In genomic region chr2:1162768-1163584, GRCh38 we compare ENCODE assay signal across 9 cellular contexts.
DNase-seq lines count a peak whose midpoint lies in the region; ATAC-seq and TF ChIP-seq lines count a peak whose summit lies in the region.
"Had no signal": no experiment of that assay in that cellular context is flagged by ENCODE, and none has a peak within 500 bp of the region (broad histone marks: within the 10 kb centered on the region; RNA-seq: fewer than 3 reads in every experiment).

No MANE protein-coding gene starts in this region.

- H3K4me1 Mint-ChIP-seq in HFFc6 (ENCODE audit: low read depth) = peaks cover 11% of the 10 kb centered on the region; the same call in 1 of the 2 replicates
- peaks cover 20% of the 10 kb centered on the region for H3K4me1 Mint-ChIP-seq in activated B cell treated with CpG ODN at 0.5 μM for 24 hours

- CTCF ChIA-PET in activated B cell treated with CpG ODN at 0.5 μM for 24 hours (lab: Charles Lee) = no interaction called here

- ATAC-seq in activated B cell treated with CpG ODN at 0.5 μM for 24 hours (ENCODE audit: low read depth) = peak; percentile 75
- peak; percentile 41 for ATAC-seq in esophagus mucosa
- no peak for ATAC-seq in HG03439 (IDR thresholded peaks at IDR 0.05; ENCODE audit: unreplicated experiment)
- ATAC-seq in GM18868 (IDR thresholded peaks at IDR 0.05; ENCODE audit: unreplicated experiment) = no peak
- ATAC-seq: GM12878 had no signal

- no peak overlapping the region; the same call in 1 of the 2 replicates for H3K4me3 Mint-ChIP-seq in HFFc6
- H3K4me3 Mint-ChIP-seq in activated B cell treated with CpG ODN at 0.5 μM for 24 hours = no peak overlapping the region

- H3K27me3 Mint-ChIP-seq in HFFc6 (ENCODE audit: insufficient read depth) = no peaks in the 10 kb centered on the region
- no peaks in the 10 kb centered on the region for H3K27me3 Mint-ChIP-seq in activated B cell treated with CpG ODN at 0.5 μM for 24 hours

- H3K9me3 Mint-ChIP-seq in HFFc6 = peaks cover 28% of the 10 kb centered on the region
- peaks cover 18% of the 10 kb centered on the region for H3K9me3 Mint-ChIP-seq in activated B cell treated with CpG ODN at 0.5 μM for 24 hours

- POLR2A ChIA-PET in activated B cell treated with CpG ODN at 0.5 μM for 24 hours (lab: Charles Lee) = no interaction called here

- H3K36me3 Mint-ChIP-seq in HFFc6 (ENCODE audit: low read depth) = peaks cover 14% of the 10 kb centered on the region; the same call in 1 of the 2 replicates
- H3K36me3 Mint-ChIP-seq in activated B cell treated with CpG ODN at 0.5 μM for 24 hours (ENCODE audit: low read depth) = peaks cover 2% of the 10 kb centered on the region

- intact Hi-C loops in activated B cell treated with CpG ODN at 0.5 μM for 24 hours (cut with micrococcal nuclease) = no loop called here

- H3K27ac Mint-ChIP-seq in HFFc6 = peak overlapping the region; percentile 54; the same call in 1 of the 2 replicates
- peak overlapping the region; percentile 76 for H3K27ac Mint-ChIP-seq in activated B cell treated with CpG ODN at 0.5 μM for 24 hours

- no peak for DNase-seq in HFFc6
- no peak for DNase-seq in activated B cell treated with CpG ODN at 0.5 μM for 24 hours
- peak; percentile 20 for DNase-seq in stimulated activated CD4-positive, alpha-beta T cell treated with anti-CD3 and anti-CD28 coated beads, Interleukin-4, amount 100 ng/mL, for 24 hours
- DNase-seq in NCI-H526 treated with DMSO at 0.1 percent for 48 hours (lab: John Stamatoyannopoulos, UW) = no peak
- no peak for DNase-seq in amygdala (lab: John Stamatoyannopoulos, UW)

- TF ChIP-seq CTCF in HFFc6 (IDR thresholded peaks at IDR 0.05) (no peak), activated B cell treated with CpG ODN at 0.5 μM for 24 hours (IDR thresholded peaks at IDR 0.05) (no peak)

Comparison
In these comparisons a context has a peak if more than half of its experiments do, and no peak if none do; other contexts are left out.
1. ATAC-seq: peak in activated B cell treated with CpG ODN at 0.5 μM for 24 hours (single experiment) and esophagus mucosa (single experiment); none in HG03439 (single experiment) and GM18868 (single experiment).